In the genomic region with DNA sequence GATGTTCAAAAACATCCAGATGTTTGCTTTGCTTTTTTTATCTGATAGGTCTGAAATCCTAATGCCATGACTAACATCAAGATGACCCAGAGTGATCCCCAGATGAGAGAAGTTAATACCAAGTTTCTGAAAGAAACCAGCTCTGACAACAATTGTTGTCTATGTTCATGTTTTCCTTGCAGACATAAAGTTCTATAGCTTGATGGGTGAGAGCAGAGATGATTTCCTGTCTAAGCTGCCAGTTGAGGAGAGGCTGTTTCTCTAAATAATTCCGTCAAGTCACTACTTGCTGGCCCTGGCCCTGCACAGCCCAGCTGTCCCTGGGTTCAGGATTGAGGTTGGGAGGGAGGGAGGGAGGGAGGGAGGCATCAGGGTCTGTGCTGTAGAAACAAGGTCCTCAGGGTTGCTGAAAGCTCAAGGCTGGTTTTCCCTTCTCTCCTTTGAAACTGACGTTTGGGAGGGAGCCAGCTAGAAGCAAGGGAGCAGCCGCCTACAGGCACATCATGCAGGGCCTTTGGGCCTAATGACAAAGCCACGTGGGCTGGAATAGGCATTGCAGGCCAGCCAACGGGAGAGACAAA, we compare ENCODE assay signal across 10 cellular contexts. TPM values are rescaled to one million over a fixed set of nuclear protein-coding genes. Genes with fewer than 3 reads are reported as not detected.
DNase-seq lines count a peak whose midpoint lies in the region; ATAC-seq and TF ChIP-seq lines count a peak whose summit lies in the region.
"Had no signal": no experiment of that assay in that cellular context is flagged by ENCODE, and none has a peak within 500 bp of the region (broad histone marks: within the 10 kb centered on the region; RNA-seq: fewer than 3 reads in every experiment).

No MANE protein-coding gene starts in this region.

- intact Hi-C loops in adrenal gland (cut with DNase I), result no loop called here
- intact Hi-C loops in gastrocnemius medialis (cut with DNase I; ENCODE audit: low total_unique reads), result no loop called here
- intact Hi-C loops in body of pancreas (cut with DNase I), result no loop called here

- H3K4me3 ChIP-seq in adrenal gland, result peak overlapping the region in 1 of 4 donors; percentile 12
- H3K4me3 ChIP-seq in gastrocnemius medialis, result peak overlapping the region in 3 of 4 donors; percentile 14 to 66 (median 66)
- H3K4me3 ChIP-seq in body of pancreas, result no peak overlapping the region

- no peaks in the 10 kb centered on the region for H3K27me3 ChIP-seq in adrenal gland
- no peaks in the 10 kb centered on the region for H3K27me3 ChIP-seq in gastrocnemius medialis
- H3K27me3 ChIP-seq in body of pancreas, result no peaks in the 10 kb centered on the region

- peaks cover 45% of the 10 kb centered on the region for H3K4me1 Mint-ChIP-seq in glutamatergic neuron (ENCODE audit: low read depth, unreplicated experiment)

- TF ChIP-seq POLR2A in adrenal gland (IDR thresholded peaks at IDR 0.05) (no peak), gastrocnemius medialis (IDR thresholded peaks at IDR 0.05) (no peak), body of pancreas (IDR thresholded peaks at IDR 0.05) (no peak)

- H3K9me3 ChIP-seq in adrenal gland (replicated peaks in 1 of 3) (no peaks in the 10 kb centered on the region), gastrocnemius medialis (no peaks in the 10 kb centered on the region), body of pancreas (no peaks in the 10 kb centered on the region)

- WGBS in adrenal gland, 4 donors, result 0 to 16% (median 5%) methylated on average over 3 to 5 of the region's 5 CpGs
- WGBS in body of pancreas, 2 donors, result 40 to 49% methylated on average over 5 of the region's 5 CpGs

- peaks cover 77 to 82% of the 10 kb centered on the region in 2 donors for H3K4me1 ChIP-seq in adrenal gland (replicated peaks in 1 of 2)
- peaks cover 62 to 85% of the 10 kb centered on the region in 2 donors for H3K4me1 ChIP-seq in gastrocnemius medialis
- H3K4me1 ChIP-seq in body of pancreas, result no peaks in the 10 kb centered on the region

- in situ Hi-C loops in gastrocnemius medialis (cut with MboI; ENCODE audit: low sequenced_read_pairs in 4 of 4), result no loop called here

- no peak overlapping the region for H3K4me3 Mint-ChIP-seq in glutamatergic neuron (ENCODE audit: unreplicated experiment)
- H3K4me3 Mint-ChIP-seq: activated T-helper 1 cell treated with anti-CD3 and anti-CD28 coated beads, Interleukin-12 subunit alpha, Interleukin-12 subunit beta, Interleukin-2, Interleukin-4 antibody, amounts not matched to agents 30 ng/mL and 10 ng/mL and 1 ng/mL, durations not matched to agents 14 hours and 24 hours and 36 hours had no signal

- no peak for ATAC-seq in gastrocnemius medialis
- no peak for ATAC-seq in left lobe of liver
- ATAC-seq in body of pancreas, result no peak

- H3K36me3 ChIP-seq in adrenal gland (replicated peaks in 1 of 2) (peaks cover 0 to 11% of the 10 kb centered on the region in 2 donors), gastrocnemius medialis (no peaks in the 10 kb centered on the region), body of pancreas (replicated peaks in 1 of 2; ENCODE audit: insufficient read depth in 1 of 2, low read depth in 2 of 2) (no peaks in the 10 kb centered on the region)

- H3K27ac Mint-ChIP-seq in glutamatergic neuron (ENCODE audit: unreplicated experiment), result peak overlapping the region; percentile 45
- H3K27ac Mint-ChIP-seq: activated T-helper 1 cell treated with anti-CD3 and anti-CD28 coated beads, Interleukin-12 subunit alpha, Interleukin-12 subunit beta, Interleukin-2, Interleukin-4 antibody, amounts not matched to agents 30 ng/mL and 10 ng/mL and 1 ng/mL, durations not matched to agents 14 hours and 24 hours and 36 hours had no signal

- no peaks in the 10 kb centered on the region for H3K36me3 Mint-ChIP-seq in glutamatergic neuron (ENCODE audit: unreplicated experiment)

- peak in 3 of 6 experiments; percentile 9 to 35 (median 9) for TF ChIP-seq CTCF in adrenal gland (IDR thresholded peaks at IDR 0.05)
- no peak for TF ChIP-seq CTCF in glutamatergic neuron (IDR thresholded peaks at IDR 0.05; ENCODE audit: partially characterized antibody, unreplicated experiment)
- TF ChIP-seq CTCF in gastrocnemius medialis (IDR thresholded peaks at IDR 0.05 in 4 of 5, conservative IDR thresholded peaks at IDR 0.05 in 1 of 5), result no peak
- TF ChIP-seq CTCF in body of pancreas (IDR thresholded peaks at IDR 0.05), result no peak

- peak overlapping the region in 4 of 5 donors; percentile 33 to 86 (median 84) for H3K27ac ChIP-seq in adrenal gland
- peak overlapping the region; percentile 81 to 93 (median 88) for H3K27ac ChIP-seq in gastrocnemius medialis
- H3K27ac ChIP-seq in body of pancreas, result no peak overlapping the region

- H3K9me3 Mint-ChIP-seq in glutamatergic neuron (ENCODE audit: unreplicated experiment), result peaks cover 9% of the 10 kb centered on the region
- H3K9me3 Mint-ChIP-seq: activated T-helper 1 cell treated with anti-CD3 and anti-CD28 coated beads, Interleukin-12 subunit alpha, Interleukin-12 subunit beta, Interleukin-2, Interleukin-4 antibody, amounts not matched to agents 30 ng/mL and 10 ng/mL and 1 ng/mL, durations not matched to agents 14 hours and 24 hours and 36 hours had no signal

- DNase-seq in EL (peak; percentile 63), adrenal gland (peak; percentile 50 to 87 (median 77)), glutamatergic neuron (no peak), gastrocnemius medialis (no peak), left lobe of liver (ENCODE audit: low spot score) (no peak), body of pancreas (no peak), iPS-NIHi7 (ENCODE audit: extremely low spot score) (no peak)
- no peak for DNase-seq in stimulated activated CD4-positive, alpha-beta T cell treated with anti-CD3 and anti-CD28 coated beads, Interleukin-2, amount 100 ng/mL, for 24 hours
- DNase-seq: stimulated activated CD4-positive, alpha-beta T cell treated with anti-CD3 and anti-CD28 coated beads, Interleukin-12 subunit alpha, Interleukin-12 subunit beta, amount 100 ng/mL, for 4 hours had no signal

- H3K27me3 Mint-ChIP-seq in glutamatergic neuron (ENCODE audit: unreplicated experiment), result peaks cover 2% of the 10 kb centered on the region

RNA-seq across cellular contexts. Expression of a gene that starts 3.9 kb away (rescaled TPM):
- total RNA-seq in adrenal gland (1,000 to 10,000 TPM in 4 of 8 donors, 100 to 1,000 TPM in 4; 478 to 3,013 (median 1,213) TPM), glutamatergic neuron (ENCODE audit: unreplicated experiment) (946 TPM), gastrocnemius medialis (100 to 1,000 TPM in 3 of 4 donors, 10 to 100 TPM in 1; 87.7 to 209 (median 163) TPM), left lobe of liver (90.7 TPM), body of pancreas (100 to 1,000 TPM in 1 of 2 donors, 10 to 100 TPM in 1; 76.0 to 168 TPM)
- polyA plus RNA-seq in adrenal gland, result 1,000 to 10,000 TPM in 1 of 3 donors, 100 to 1,000 TPM in 2; 145 to 2,674 (median 298) TPM
- total RNA-seq: activated T-helper 1 cell treated with anti-CD3 and anti-CD28 coated beads, Interleukin-12 subunit alpha, Interleukin-12 subunit beta, Interleukin-2, Interleukin-4 antibody, amounts not matched to agents 30 ng/mL and 10 ng/mL and 1 ng/mL, durations not matched to agents 14 hours and 24 hours and 36 hours had no signal

Comparison
In these comparisons a context has a peak if more than half of its experiments do, and no peak if none do; other contexts are left out.
1. DNase-seq: peak in EL (single experiment) and adrenal gland (7 of 7); none in glutamatergic neuron (single experiment), gastrocnemius medialis (0 of 2), left lobe of liver (single experiment), body of pancreas (0 of 4), iPS-NIHi7 (single experiment) and stimulated activated CD4-positive, alpha-beta T cell treated with anti-CD3 and anti-CD28 coated beads, Interleukin-2, amount 100 ng/mL, for 24 hours (0 of 2).
2. H3K27ac ChIP-seq: peak in adrenal gland (4 of 5) and gastrocnemius medialis (4 of 4); none in body of pancreas (0 of 4).
3. H3K4me3 ChIP-seq: peak in gastrocnemius medialis (3 of 4); none in body of pancreas (0 of 2).